In genomic region chr2:176091329-176092258, GRCh38 we compare ENCODE assay signal across 1 cellular context.
TF ChIP-seq lines count a peak whose summit lies in the region.

No MANE protein-coding gene starts in this region.

TF ChIP-seq in HepG2, 621 proteins besides CTCF, POLR2A, EP300 and RAD21:
- TF ChIP-seq ZNF891 (CRISPR knock-in tag; IDR thresholded peaks at IDR 0.05) (no peak), SIN3B (IDR thresholded peaks at IDR 0.05; ENCODE audit: low read length) (no peak), EZH2 (conservative IDR thresholded peaks at IDR 0.05; ENCODE audit: low read depth, low read length) (peak; percentile 87; the same call in 1 of the 2 replicates), SP2 (CRISPR knock-in tag; IDR thresholded peaks at IDR 0.05) (no peak)
TF ChIP-seq in HepG2: peak in this region for 1.
